ENCODE assay signal across 8 cellular contexts in genomic region chr12:104219361-104219892, GRCh38. TPM values are rescaled to one million over a fixed set of nuclear protein-coding genes. Genes with fewer than 3 reads are reported as not detected.
DNase-seq lines count a peak whose midpoint lies in the region; ATAC-seq and FAIRE-seq lines count a peak whose summit lies in the region.

No MANE protein-coding gene starts in this region.

- CTCF ChIA-PET in activated CD4-positive, alpha-beta memory T cell treated with anti-CD3 and anti-CD28 coated beads for 36 hours (lab: Charles Lee) = interaction anchor here (0.5 to 7.6 kb wide), 5 partner anchors 14 to 834 kb away, joined by 3 to 57 read pairs (median 3); no protein-coding TSS in a partner anchor

- no peaks in the 10 kb centered on the region for H3K27me3 ChIP-seq in stomach smooth muscle (ENCODE audit: control insufficient read depth in 1 of 2, insufficient read depth in 2 of 2, low read length in 2 of 2)

- H3K27me3 Mint-ChIP-seq in activated CD4-positive, alpha-beta memory T cell treated with anti-CD3 and anti-CD28 coated beads for 36 hours = peaks cover 5% of the 10 kb centered on the region

- peaks cover 54% of the 10 kb centered on the region for H3K4me1 Mint-ChIP-seq in activated CD4-positive, alpha-beta memory T cell treated with anti-CD3 and anti-CD28 coated beads for 36 hours (ENCODE audit: low read depth)

- H3K9me3 ChIP-seq in stomach smooth muscle (ENCODE audit: control insufficient read depth in 2 of 2, low read length in 2 of 2) = no peaks in the 10 kb centered on the region

- H3K4me1 ChIP-seq in stomach smooth muscle (ENCODE audit: control insufficient read depth, insufficient read depth, low read length) = peaks cover 15% of the 10 kb centered on the region

- peak overlapping the region; percentile 18 for H3K4me3 Mint-ChIP-seq in activated CD4-positive, alpha-beta memory T cell treated with anti-CD3 and anti-CD28 coated beads for 36 hours

- no peaks in the 10 kb centered on the region for H3K9me3 Mint-ChIP-seq in activated CD4-positive, alpha-beta memory T cell treated with anti-CD3 and anti-CD28 coated beads for 36 hours

- H3K9ac ChIP-seq in stomach smooth muscle (ENCODE audit: low read length in 2 of 2) = no peak overlapping the region

- DNase-seq in AML-193 (lab: John Stamatoyannopoulos, UW) (peak; percentile 22), HTR-8/SVneo (ENCODE audit: insufficient read length, low spot score) (peak; percentile 81), left cardiac atrium (no peak), KG1 (lab: John Stamatoyannopoulos, UW) (no peak)
- DNase-seq in activated CD4-positive, alpha-beta memory T cell treated with anti-CD3 and anti-CD28 coated beads for 36 hours = no peak
- DNase-seq in activated effector memory CD4-positive, alpha-beta T cell treated with anti-CD3 and anti-CD28 coated beads, Interleukin-2, amount 50 U/mL, for 16 hours = no peak

- H3K27ac Mint-ChIP-seq in activated CD4-positive, alpha-beta memory T cell treated with anti-CD3 and anti-CD28 coated beads for 36 hours = peak overlapping the region; percentile 42

- no peak overlapping the region for H3K4me3 ChIP-seq in stomach smooth muscle (ENCODE audit: low read length in 2 of 2)

- H3K27ac ChIP-seq in stomach smooth muscle (ENCODE audit: low read length) = peak overlapping the region; percentile 70

- no peaks in the 10 kb centered on the region for H3K36me3 ChIP-seq in stomach smooth muscle (ENCODE audit: control insufficient read depth in 2 of 2, insufficient read depth in 2 of 2, low read length in 2 of 2)

- intact Hi-C loops in activated CD4-positive, alpha-beta memory T cell treated with anti-CD3 and anti-CD28 coated beads for 36 hours (cut with micrococcal nuclease) = loop anchor here (5.0 kb wide), 1 partner anchor 468 kb away; no protein-coding TSS in a partner anchor
- intact Hi-C loops in left cardiac atrium (cut with DNase I) = loop anchor here (5.0 to 10.0 kb wide), 2 partner anchors 85 to 138 kb away; partner anchors contain the start of gene EID3 (in 1 of the 2)

- POLR2A ChIA-PET in activated CD4-positive, alpha-beta memory T cell treated with anti-CD3 and anti-CD28 coated beads for 36 hours (lab: Charles Lee) = interaction anchor here (0.5 to 4.4 kb wide), 2 partner anchors 68 to 124 kb away, joined by 3 to 42 read pairs; no protein-coding TSS in a partner anchor

- ATAC-seq in left cardiac atrium = peak; percentile 54 to 87
- no peak for ATAC-seq in HG03469 (IDR thresholded peaks at IDR 0.05; ENCODE audit: unreplicated experiment)

- FAIRE-seq in HTR-8/SVneo (lab: Jason Lieb, UNC) = peak; percentile 59

- H3K36me3 Mint-ChIP-seq in activated CD4-positive, alpha-beta memory T cell treated with anti-CD3 and anti-CD28 coated beads for 36 hours = no peaks in the 10 kb centered on the region

RNA-seq across cellular contexts. Expression of gene TXNRD1, which starts 3.8 kb away (rescaled TPM):
- 10 to 100 TPM; 82.7 to 82.8 TPM for total RNA-seq in activated CD4-positive, alpha-beta memory T cell treated with anti-CD3 and anti-CD28 coated beads for 36 hours
- 100 to 1,000 TPM; 114 to 122 TPM for total RNA-seq in left cardiac atrium

Comparison
In these comparisons a context has a peak if more than half of its experiments do, and no peak if none do; other contexts are left out.
1. DNase-seq: peak in AML-193 (2 of 2) and HTR-8/SVneo (single experiment); none in activated CD4-positive, alpha-beta memory T cell treated with anti-CD3 and anti-CD28 coated beads for 36 hours (single experiment), left cardiac atrium (single experiment), KG1 (single experiment) and activated effector memory CD4-positive, alpha-beta T cell treated with anti-CD3 and anti-CD28 coated beads, Interleukin-2, amount 50 U/mL, for 16 hours (single experiment).